In genomic region chr9:94374176-94375056, GRCh38 we compare ENCODE assay signal across 8 cellular contexts.
DNase-seq lines count a peak whose midpoint lies in the region; ATAC-seq, FAIRE-seq and TF ChIP-seq lines count a peak whose summit lies in the region.
"Not testable (repeated sequence)": the region's sequence is repeated elsewhere in the genome, so short reads cannot be mapped to it uniquely, and the experiment has no call there.

No MANE protein-coding gene starts in this region.

- H3K36me3 Mint-ChIP-seq in central memory CD8-positive, alpha-beta T cell (ENCODE audit: insufficient read depth) = not testable (repeated sequence)

- TF ChIP-seq POLR2A in GM19099 (IDR thresholded peaks at IDR 0.05; ENCODE audit: extremely low read depth, insufficient read length, low read depth) = peak; percentile 55

- H3K27me3 Mint-ChIP-seq in central memory CD8-positive, alpha-beta T cell = not testable (repeated sequence)

- H3K9me3 Mint-ChIP-seq in central memory CD8-positive, alpha-beta T cell = not testable (repeated sequence)

- DNase-seq in Ammon's horn (ENCODE audit: low spot score) (peak; percentile 92), NCI-H345 treated with DMSO at 0.1 percent for 48 hours (lab: John Stamatoyannopoulos, UW; ENCODE audit: unreplicated experiment) (peak; percentile 59)
- DNase-seq in activated CD4-positive, CD25-positive, alpha-beta regulatory T cell (lab: John Stamatoyannopoulos, UW) = peak; percentile 65 to 74 (median 71)
- peak; percentile 73 to 84 for DNase-seq in central memory CD8-positive, alpha-beta T cell (ENCODE audit: low spot score in 2 of 2)
- DNase-seq in stimulated activated CD4-positive, alpha-beta T cell treated with anti-CD3 and anti-CD28 coated beads, Interleukin-12 subunit alpha, Interleukin-12 subunit beta, amount 100 ng/mL, for 4 hours = peak; percentile 84

- peak overlapping the region; percentile 91 for H3K4me3 Mint-ChIP-seq in central memory CD8-positive, alpha-beta T cell

- FAIRE-seq in islet of Langerhans (lab: Jason Lieb, UNC) = peak; percentile 90

- H3K4me1 Mint-ChIP-seq in central memory CD8-positive, alpha-beta T cell = peaks cover 10% of the 10 kb centered on the region

- H3K27ac Mint-ChIP-seq in central memory CD8-positive, alpha-beta T cell (ENCODE audit: low read depth) = peak overlapping the region; percentile 88

- peak; percentile 91 for ATAC-seq in HG03354 (IDR thresholded peaks at IDR 0.05; ENCODE audit: poor library complexity, severe bottlenecking, unreplicated experiment)
- ATAC-seq in central memory CD8-positive, alpha-beta T cell (replicated peaks; ENCODE audit: extremely low read depth, poor library complexity, severe bottlenecking) = peak; percentile 94

Comparison
In these comparisons a context has a peak if more than half of its experiments do, and no peak if none do; other contexts are left out.
1. Peak in every context shown above with its lines: DNase-seq and ATAC-seq.